ENCODE assay signal across 8 cellular contexts in genomic region chr11:32312865-32313403, GRCh38.
DNase-seq lines count a peak whose midpoint lies in the region; TF ChIP-seq lines count a peak whose summit lies in the region.

No MANE protein-coding gene starts in this region.

- no peaks in the 10 kb centered on the region for H3K4me1 Mint-ChIP-seq in osteocyte (ENCODE audit: unreplicated experiment)

- no peaks in the 10 kb centered on the region for H3K9me3 Mint-ChIP-seq in osteocyte (ENCODE audit: unreplicated experiment)

- H3K4me3 Mint-ChIP-seq in osteocyte (ENCODE audit: unreplicated experiment): no peak overlapping the region

- DNase-seq in A172 (ENCODE audit: low spot score) (peak; percentile 88), ELF-1 (ENCODE audit: low read depth, low spot score) (peak; percentile 58), HT1080 (ENCODE audit: low read depth) (peak; percentile 85), SW480 (ENCODE audit: low spot score) (peak; percentile 58), fibroblast of gingiva (ENCODE audit: low read depth) (peak; percentile 6), osteocyte (ENCODE audit: extremely low spot score, unreplicated experiment) (no peak), activated gamma-delta T cell (lab: John Stamatoyannopoulos, UW) (no peak), mesenteric fat pad (ENCODE audit: low spot score) (no peak)

- TF ChIP-seq CTCF in osteocyte (IDR thresholded peaks at IDR 0.05): peak; percentile 46

- H3K36me3 Mint-ChIP-seq in osteocyte (ENCODE audit: unreplicated experiment): no peaks in the 10 kb centered on the region

- H3K27ac Mint-ChIP-seq in osteocyte (ENCODE audit: unreplicated experiment): no peak overlapping the region

- H3K27me3 Mint-ChIP-seq in osteocyte (ENCODE audit: unreplicated experiment): no peaks in the 10 kb centered on the region

Comparison
In these comparisons a context has a peak if more than half of its experiments do, and no peak if none do; other contexts are left out.
1. DNase-seq: peak in A172 (single experiment), ELF-1 (single experiment), HT1080 (single experiment), SW480 (single experiment) and fibroblast of gingiva (single experiment); none in osteocyte (single experiment), activated gamma-delta T cell (single experiment) and mesenteric fat pad (single experiment).